In the genomic region with DNA sequence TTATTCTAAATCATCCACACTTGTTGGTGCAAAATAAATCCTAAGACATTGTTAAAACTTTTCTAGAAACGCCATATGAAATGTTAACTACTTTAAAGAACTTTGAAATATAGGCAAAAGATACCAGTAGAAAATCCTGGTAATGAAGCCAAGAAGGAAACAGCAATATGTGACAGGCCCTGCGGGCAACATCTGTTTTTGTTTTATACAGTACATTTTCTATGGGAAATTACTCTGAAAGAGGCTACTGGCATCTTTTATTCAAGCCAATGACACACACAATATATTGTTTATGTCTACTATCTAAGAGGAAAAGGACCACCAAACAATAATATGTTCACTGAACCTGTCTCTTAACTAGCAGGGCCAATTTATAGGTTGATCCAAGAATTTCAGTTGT, we compare ENCODE assay signal across 17 cellular contexts.
DNase-seq lines count a peak whose midpoint lies in the region; ATAC-seq and TF ChIP-seq lines count a peak whose summit lies in the region.
"Had no signal": no experiment of that assay in that cellular context is flagged by ENCODE, and none has a peak within 500 bp of the region (broad histone marks: within the 10 kb centered on the region; RNA-seq: fewer than 3 reads in every experiment).

No MANE protein-coding gene starts in this region.

- CTCF ChIA-PET in A673 (lab: Charles Lee) = no interaction called here
- CTCF ChIA-PET in SK-N-SH (lab: Yijun Ruan, JAX) = no interaction called here

- H3K4me1 ChIP-seq in A673 (ENCODE audit: insufficient read depth, low read length, poor library complexity, severe bottlenecking) = peaks cover 4% of the 10 kb centered on the region
- peaks cover 0 to 4% of the 10 kb centered on the region in 2 experiments; a peak in 2 of 4 replicates for H3K4me1 ChIP-seq in SK-N-SH (ENCODE audit: control insufficient read depth in 1 of 2, insufficient read depth in 2 of 2, low read depth in 1 of 2, low read length in 1 of 2)
- no peaks in the 10 kb centered on the region for H3K4me1 ChIP-seq in hepatocyte (ENCODE audit: insufficient read depth)

- DNase-seq in A673 (ENCODE audit: low spot score) = peak; percentile 25
- DNase-seq in SK-N-SH = peak; percentile 46
- peak; percentile 25 for DNase-seq in hepatocyte (ENCODE audit: low spot score)
- DNase-seq in NK-92 (lab: John Stamatoyannopoulos, UW; ENCODE audit: unreplicated experiment) = no peak
- DNase-seq: ACHN; AML-193; C1 segment of cervical spinal cord; Caco-2; CD8-positive, alpha-beta T cell; DMS153; DND-41; H9 had no signal

- H3K36me3 ChIP-seq in A673 (ENCODE audit: insufficient read depth, low read length, poor library complexity, severe bottlenecking) = no peaks in the 10 kb centered on the region
- H3K36me3 ChIP-seq in SK-N-SH (replicated peaks in 1 of 2; ENCODE audit: control insufficient read depth in 1 of 2, insufficient read depth in 2 of 2, low read length in 1 of 2) = no peaks in the 10 kb centered on the region
- no peaks in the 10 kb centered on the region for H3K36me3 ChIP-seq in hepatocyte (replicated peaks; ENCODE audit: insufficient read depth, low read depth)

- ATAC-seq in HG02885 (IDR thresholded peaks at IDR 0.05; ENCODE audit: poor library complexity, unreplicated experiment) = no peak
- ATAC-seq in GM18873 (IDR thresholded peaks at IDR 0.05; ENCODE audit: low FRiP score, unreplicated experiment) = no peak
- ATAC-seq: CD8-positive, alpha-beta T cell; GM23338; HCT116 had no signal

- no peaks in the 10 kb centered on the region for H3F3A ChIP-seq in SK-N-SH (replicated peaks; ENCODE audit: insufficient read depth)

- H3K27ac ChIP-seq in A673 (ENCODE audit: low read depth, low read length, poor library complexity, severe bottlenecking) (peak overlapping the region; percentile 9), SK-N-SH (ENCODE audit: low read depth in 2 of 2, low read length in 1 of 2) (peak overlapping the region in 1 of 2 experiments; percentile 83; a peak in 2 of 4 replicates), hepatocyte (no peak overlapping the region)
- H3K27ac ChIP-seq: 22Rv1 had no signal

- H3K9me2 ChIP-seq in SK-N-SH (no peaks in the 10 kb centered on the region), hepatocyte (replicated peaks; ENCODE audit: insufficient read depth) (no peaks in the 10 kb centered on the region)

- intact Hi-C loops in A673 (cut with micrococcal nuclease; ENCODE audit: unreplicated experiment) = no loop called here

- no peak for TF ChIP-seq CTCF in A673 (conservative IDR thresholded peaks at IDR 0.05; ENCODE audit: low read depth, low read length)
- no peak for TF ChIP-seq CTCF in SK-N-SH (IDR thresholded peaks at IDR 0.05)
- no peak for TF ChIP-seq CTCF in hepatocyte (IDR thresholded peaks at IDR 0.05; ENCODE audit: poor library complexity)

- H3K9me3 ChIP-seq in A673 (ENCODE audit: low read depth, low read length, poor library complexity, severe bottlenecking) (no peaks in the 10 kb centered on the region), SK-N-SH (no peaks in the 10 kb centered on the region), hepatocyte (ENCODE audit: low read depth) (no peaks in the 10 kb centered on the region)
- H3K9me3 ChIP-seq: Caco-2 had no signal

- H3K4me3 ChIP-seq in A673 (ENCODE audit: low read depth, low read length, poor library complexity, severe bottlenecking) = no peak overlapping the region
- no peak overlapping the region for H3K4me3 ChIP-seq in SK-N-SH (ENCODE audit: low read depth in 2 of 2, low read length in 1 of 2)
- H3K4me3 ChIP-seq in hepatocyte = no peak overlapping the region
- H3K4me3 ChIP-seq: GM23338 had no signal

- TF ChIP-seq RAD21 in SK-N-SH (IDR thresholded peaks at IDR 0.05; ENCODE audit: low read length) = no peak; the same call in 1 of the 2 replicates

- no TSS peak for BruUV-seq in A673 (replicated peaks; lab: Mats Ljungman, UMichigan)

- H3K4me2 ChIP-seq in SK-N-SH = no peak overlapping the region
- no peak overlapping the region for H3K4me2 ChIP-seq in hepatocyte
- H3K4me2 ChIP-seq: GM23338 had no signal

- H2AFZ ChIP-seq in SK-N-SH (ENCODE audit: low read depth) = no peak overlapping the region
- H2AFZ ChIP-seq in hepatocyte = no peak overlapping the region
- H2AFZ ChIP-seq: GM23338 had no signal

- POLR2A ChIA-PET in A673 (lab: Charles Lee; ENCODE audit: low non-redundant PET) (no interaction called here), SK-N-SH (lab: Yijun Ruan, JAX) (no interaction called here)

- H4K20me1 ChIP-seq in SK-N-SH (ENCODE audit: insufficient read depth) (no peaks in the 10 kb centered on the region), hepatocyte (ENCODE audit: insufficient read depth, poor library complexity, severe bottlenecking) (no peaks in the 10 kb centered on the region)

- H3K27me3 ChIP-seq in A673 (replicated peaks; ENCODE audit: insufficient read depth, low read depth, low read length, poor library complexity) (no peaks in the 10 kb centered on the region), SK-N-SH (ENCODE audit: insufficient read depth) (no peaks in the 10 kb centered on the region), hepatocyte (no peaks in the 10 kb centered on the region)

- no peak overlapping the region for H3K9ac ChIP-seq in SK-N-SH

- 0% methylated on average over 2 of the region's 2 CpGs for WGBS in SK-N-SH (ENCODE audit: low lambda C conversion rate)
- WGBS in hepatocyte (ENCODE audit: low lambda C conversion rate, missing lambda C conversion rate) = 74% methylated on average over 2 of the region's 2 CpGs

- no peaks in the 10 kb centered on the region; the same call in 1 of the 2 replicates for H3K79me2 ChIP-seq in SK-N-SH (ENCODE audit: insufficient read depth)
- H3K79me2 ChIP-seq in hepatocyte = no peaks in the 10 kb centered on the region

- TF ChIP-seq EP300 in SK-N-SH (IDR thresholded peaks at IDR 0.05; ENCODE audit: borderline replicate concordance in 1 of 2, low read depth in 1 of 2, low read length in 1 of 2) = peak in 1 of 2 experiments; percentile 61; a peak in 2 of 4 replicates

TF ChIP-seq in SK-N-SH, 30 proteins besides CTCF, POLR2A, EP300 and RAD21:
- TF ChIP-seq CHD2 (IDR thresholded peaks at IDR 0.05; ENCODE audit: low read length, partially characterized antibody) (peak; percentile 34), EZH2phosphoT487 (IDR thresholded peaks at IDR 0.05; ENCODE audit: borderline replicate concordance, low read depth) (no peak), GATA2 (CRISPR knock-in tag; IDR thresholded peaks at IDR 0.05) (peak; percentile 33), RCOR1 (IDR thresholded peaks at IDR 0.05; ENCODE audit: low read length) (peak; percentile 11; the same call in 1 of the 2 replicates), TAF1 (IDR thresholded peaks at IDR 0.05; ENCODE audit: borderline replicate concordance, low read depth, low read length) (no peak)
- TF ChIP-seq, protein P1, sequence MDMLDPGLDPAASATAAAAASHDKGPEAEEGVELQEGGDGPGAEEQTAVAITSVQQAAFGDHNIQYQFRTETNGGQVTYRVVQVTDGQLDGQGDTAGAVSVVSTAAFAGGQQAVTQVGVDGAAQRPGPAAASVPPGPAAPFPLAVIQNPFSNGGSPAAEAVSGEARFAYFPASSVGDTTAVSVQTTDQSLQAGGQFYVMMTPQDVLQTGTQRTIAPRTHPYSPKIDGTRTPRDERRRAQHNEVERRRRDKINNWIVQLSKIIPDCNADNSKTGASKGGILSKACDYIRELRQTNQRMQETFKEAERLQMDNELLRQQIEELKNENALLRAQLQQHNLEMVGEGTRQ (IDR thresholded peaks at IDR 0.05; ENCODE audit: borderline replicate concordance, low read depth, low read length) = no peak
- TF ChIP-seq, protein P2, sequence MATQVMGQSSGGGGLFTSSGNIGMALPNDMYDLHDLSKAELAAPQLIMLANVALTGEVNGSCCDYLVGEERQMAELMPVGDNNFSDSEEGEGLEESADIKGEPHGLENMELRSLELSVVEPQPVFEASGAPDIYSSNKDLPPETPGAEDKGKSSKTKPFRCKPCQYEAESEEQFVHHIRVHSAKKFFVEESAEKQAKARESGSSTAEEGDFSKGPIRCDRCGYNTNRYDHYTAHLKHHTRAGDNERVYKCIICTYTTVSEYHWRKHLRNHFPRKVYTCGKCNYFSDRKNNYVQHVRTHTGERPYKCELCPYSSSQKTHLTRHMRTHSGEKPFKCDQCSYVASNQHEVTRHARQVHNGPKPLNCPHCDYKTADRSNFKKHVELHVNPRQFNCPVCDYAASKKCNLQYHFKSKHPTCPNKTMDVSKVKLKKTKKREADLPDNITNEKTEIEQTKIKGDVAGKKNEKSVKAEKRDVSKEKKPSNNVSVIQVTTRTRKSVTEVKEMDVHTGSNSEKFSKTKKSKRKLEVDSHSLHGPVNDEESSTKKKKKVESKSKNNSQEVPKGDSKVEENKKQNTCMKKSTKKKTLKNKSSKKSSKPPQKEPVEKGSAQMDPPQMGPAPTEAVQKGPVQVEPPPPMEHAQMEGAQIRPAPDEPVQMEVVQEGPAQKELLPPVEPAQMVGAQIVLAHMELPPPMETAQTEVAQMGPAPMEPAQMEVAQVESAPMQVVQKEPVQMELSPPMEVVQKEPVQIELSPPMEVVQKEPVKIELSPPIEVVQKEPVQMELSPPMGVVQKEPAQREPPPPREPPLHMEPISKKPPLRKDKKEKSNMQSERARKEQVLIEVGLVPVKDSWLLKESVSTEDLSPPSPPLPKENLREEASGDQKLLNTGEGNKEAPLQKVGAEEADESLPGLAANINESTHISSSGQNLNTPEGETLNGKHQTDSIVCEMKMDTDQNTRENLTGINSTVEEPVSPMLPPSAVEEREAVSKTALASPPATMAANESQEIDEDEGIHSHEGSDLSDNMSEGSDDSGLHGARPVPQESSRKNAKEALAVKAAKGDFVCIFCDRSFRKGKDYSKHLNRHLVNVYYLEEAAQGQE (IDR thresholded peaks at IDR 0.05; ENCODE audit: low read depth, low read length) = no peak
